ENCODE assay signal across 9 cellular contexts in genomic region chr3:45832691-45833090, GRCh38. TPM values are rescaled to one million over a fixed set of nuclear protein-coding genes. Genes with fewer than 3 reads are reported as not detected.
A peak's percentile ranks its signal among the peaks of the same experiment; 100 is the strongest.
DNase-seq lines count a peak whose midpoint lies in the region; ATAC-seq and TF ChIP-seq lines count a peak whose summit lies in the region.
"Had no signal": no experiment of that assay in that cellular context is flagged by ENCODE, and none has a peak within 500 bp of the region (broad histone marks: within the 10 kb centered on the region; RNA-seq: fewer than 3 reads in every experiment).

No MANE protein-coding gene starts in this region.

- no peaks in the 10 kb centered on the region for H3K4me1 ChIP-seq in left lung

- no peaks in the 10 kb centered on the region for H3K9me3 ChIP-seq in left lung

- POLR2A ChIA-PET in GM10248 (lab: Yijun Ruan, JAX) = no interaction called here

- ATAC-seq in left lung (peak; percentile 56), HG02763 (IDR thresholded peaks at IDR 0.05; ENCODE audit: unreplicated experiment) (no peak), HG03175 (IDR thresholded peaks at IDR 0.05; ENCODE audit: unreplicated experiment) (no peak)

- H3K36me3 ChIP-seq in left lung = peaks cover 5 to 71% of the 10 kb centered on the region in 2 donors

- no peaks in the 10 kb centered on the region for H3K27me3 ChIP-seq in left lung

- TF ChIP-seq CTCF in VCaP (conservative IDR thresholded peaks at IDR 0.05) = peak; percentile 80
- TF ChIP-seq CTCF in left lung (IDR thresholded peaks at IDR 0.05) = peak in 1 of 2 donors; percentile 8
- no peak for TF ChIP-seq CTCF in GM10248 (IDR thresholded peaks at IDR 0.05; ENCODE audit: control extremely low read depth, extremely low read depth, low read depth, missing control alignments)

- DNase-seq in DMS53 (lab: John Stamatoyannopoulos, UW) = peak; percentile 33
- peak; percentile 36 for DNase-seq in HT-29 (ENCODE audit: low spot score)
- no peak for DNase-seq in left lung
- DNase-seq in epidermal melanocyte (ENCODE audit: insufficient read length, low spot score) = no peak
- no peak for DNase-seq in GM10248 (ENCODE audit: extremely low spot score)
- DNase-seq: stimulated activated CD4-positive, alpha-beta T cell treated with anti-CD3 and anti-CD28 coated beads, Interleukin-2, amount 100 ng/mL, for 24 hours had no signal

- no peak overlapping the region for H3K4me3 ChIP-seq in left lung

- H3K27ac ChIP-seq in VCaP (no peak overlapping the region), left lung (no peak overlapping the region)

- intact Hi-C loops in left lung (cut with DNase I) = no loop called here

- CTCF ChIA-PET in GM10248 (lab: Yijun Ruan, JAX) = interaction anchor here (1.0 to 5.7 kb wide), 10 partner anchors 10 to 322 kb away, joined by 3 to 28 read pairs (median 5); partner anchors contain the start of genes LZTFL1 and SLC6A20

RNA-seq across cellular contexts. Expression of gene LZTFL1, which starts 9.2 kb away (rescaled TPM):
- 3.2 and 6.4 TPM in 2 replicates for total RNA-seq in HT-29 (2014; rRNA removed; shearing (Covaris generic))
- total RNA-seq in left lung = 10 to 100 TPM; 17.0 to 27.2 TPM

RNA-seq across cellular contexts. Expression of gene SLC6A20, which starts 36.4 kb away (rescaled TPM):
- 8.0 and 8.3 TPM in 2 replicates for total RNA-seq in HT-29 (2014; rRNA removed; shearing (Covaris generic))
- 10 to 100 TPM in 1 of 2 donors, 1 to 10 TPM in 1; 6.1 to 17.0 TPM for total RNA-seq in left lung

RNA-seq across cellular contexts. Expression of gene CCR9, which starts 53.7 kb away (rescaled TPM):
- not detected in 2 replicates for total RNA-seq in HT-29 (2014; rRNA removed; shearing (Covaris generic))
- total RNA-seq in left lung = under 1 TPM in 1 of 2 donors, not detected in 1; 0.12 TPM

Comparison
In these comparisons a context has a peak if more than half of its experiments do, and no peak if none do; other contexts are left out.
1. DNase-seq: peak in DMS53 (single experiment) and HT-29 (single experiment); none in left lung (0 of 2), epidermal melanocyte (single experiment) and GM10248 (single experiment).